In genomic region chr11:3357302-3357701, GRCh38 we compare ENCODE assay signal across 19 cellular contexts. TPM values are rescaled to one million over a fixed set of nuclear protein-coding genes. Genes with fewer than 3 reads are reported as not detected.
DNase-seq lines count a peak whose midpoint lies in the region; FAIRE-seq and TF ChIP-seq lines count a peak whose summit lies in the region.
"Had no signal": no experiment of that assay in that cellular context is flagged by ENCODE, and none has a peak within 500 bp of the region (broad histone marks: within the 10 kb centered on the region; RNA-seq: fewer than 3 reads in every experiment).

No MANE protein-coding gene starts in this region.

- H2BK120ac ChIP-seq in H1 (replicated peaks; ENCODE audit: low read depth, low read length) = no peak overlapping the region

- no peak overlapping the region for H3K27ac Mint-ChIP-seq in neural progenitor cell
- H3K27ac Mint-ChIP-seq: CD4-positive, CD25-positive, alpha-beta regulatory T cell; HFFc6 had no signal

- TF ChIP-seq CTCF in HEK293 (tag by site-specific recombination; IDR thresholded peaks at IDR 0.05) (no peak), H1 (IDR thresholded peaks at IDR 0.05; ENCODE audit: control extremely low read depth in 1 of 3, insufficient read depth in 1 of 3, low read depth in 1 of 3, low read length in 3 of 3) (no peak), neural progenitor cell (IDR thresholded peaks at IDR 0.05) (no peak)

- no peak overlapping the region for H3K56ac ChIP-seq in H1 (replicated peaks; ENCODE audit: insufficient read length, low read depth, low read length)

- no peak for FAIRE-seq in H1 (lab: Jason Lieb, UNC)
- FAIRE-seq: A204.1, D721Med, G401.6, GM12892, HTR-8/SVneo had no signal

- H3K18ac ChIP-seq in H1 (ENCODE audit: extremely low read depth, low read length) = no peak overlapping the region

- H3K9ac ChIP-seq in BLaER1 treated with 17β-estradiol and CSF1 and Interleukin-3, amounts not matched to agents 10 nM and 100 nM = no peak overlapping the region
- H3K9ac ChIP-seq in H1 (replicated peaks in 1 of 4; ENCODE audit: extremely low read depth in 1 of 4, low read depth in 3 of 4, low read length in 3 of 4) (no peak overlapping the region), neural progenitor cell (no peak overlapping the region)

- H3K14ac ChIP-seq in H1 (ENCODE audit: insufficient read length) = no peak overlapping the region

- CTCF ChIA-PET in HEK293 (lab: Yijun Ruan, JAX) (no interaction called here), H1 (lab: Charles Lee; ENCODE audit: partially characterized antibody) (no interaction called here)

- no peaks in the 10 kb centered on the region for H3K79me2 ChIP-seq in H1 (ENCODE audit: control insufficient read depth in 1 of 2, insufficient read depth in 2 of 2, low read length in 2 of 2)
- H3K79me2 ChIP-seq in neural progenitor cell (ENCODE audit: low read depth) = peaks cover 10% of the 10 kb centered on the region

- no peak overlapping the region for H2AFZ ChIP-seq in H1 (ENCODE audit: low read length)
- H2AFZ ChIP-seq in neural progenitor cell (replicated peaks) = no peak overlapping the region

- no peak overlapping the region for H2BK5ac ChIP-seq in H1 (ENCODE audit: low read depth, low read length)

- H3K9me3 ChIP-seq in BLaER1 treated with 17β-estradiol and CSF1 and Interleukin-3, amounts not matched to agents 10 nM and 100 nM (replicated peaks in 1 of 11) = peaks cover 100% of the 10 kb centered on the region in 11 experiments
- no peaks in the 10 kb centered on the region for H3K9me3 ChIP-seq in HEK293 (ENCODE audit: control insufficient read depth, insufficient read depth, low read depth, low read length)
- peaks cover 50 to 57% of the 10 kb centered on the region in 2 experiments for H3K9me3 ChIP-seq in H1 (ENCODE audit: insufficient read depth in 2 of 2, low read depth in 1 of 2, low read length in 1 of 2)
- H3K9me3 ChIP-seq in neural progenitor cell (ENCODE audit: low read depth) = peaks cover 40% of the 10 kb centered on the region

- peaks cover 11% of the 10 kb centered on the region for H3K27me3 Mint-ChIP-seq in neural progenitor cell (ENCODE audit: insufficient read depth, low read depth)
- H3K27me3 Mint-ChIP-seq: CD4-positive, CD25-positive, alpha-beta regulatory T cell had no signal

- H3K27me3 ChIP-seq in BLaER1 treated with 17β-estradiol and CSF1 and Interleukin-3, amounts not matched to agents 10 nM and 100 nM = peaks cover 0 to 15% (median 0%) of the 10 kb centered on the region in 11 experiments; a peak in 4 of 22 replicates
- H3K27me3 ChIP-seq in H1 (replicated peaks in 1 of 4; ENCODE audit: control insufficient read depth in 3 of 4, extremely low read depth in 1 of 4, insufficient read depth in 3 of 4, low read length in 3 of 4) (no peaks in the 10 kb centered on the region), neural progenitor cell (peaks cover 12% of the 10 kb centered on the region)

- peaks cover 62% of the 10 kb centered on the region for H3K9me3 Mint-ChIP-seq in neural progenitor cell
- H3K9me3 Mint-ChIP-seq: HFFc6 had no signal

- no peak overlapping the region for H3K27ac ChIP-seq in BLaER1 treated with 17β-estradiol and CSF1 and Interleukin-3, amounts not matched to agents 10 nM and 100 nM
- H3K27ac ChIP-seq in HEK293 (ENCODE audit: extremely low read depth, low read depth, low read length) (no peak overlapping the region), H1 (ENCODE audit: low read depth, low read length) (no peak overlapping the region), neural progenitor cell (no peak overlapping the region)

- H3K4me2 ChIP-seq in BLaER1 treated with 17β-estradiol and CSF1 and Interleukin-3, amounts not matched to agents 10 nM and 100 nM = no peak overlapping the region
- no peak overlapping the region for H3K4me2 ChIP-seq in H1 (ENCODE audit: insufficient read depth in 1 of 2, low read depth in 2 of 2, low read length in 2 of 2)
- no peak overlapping the region for H3K4me2 ChIP-seq in neural progenitor cell

- no peak for TF ChIP-seq EP300 in H1 (IDR thresholded peaks at IDR 0.05; ENCODE audit: borderline replicate concordance in 1 of 2, low read depth in 2 of 2, low read length in 2 of 2)

- H4K5ac ChIP-seq in H1 (ENCODE audit: insufficient read length, low read depth, low read length) = no peak overlapping the region

- H3K36me3 Mint-ChIP-seq in neural progenitor cell = peaks cover 62% of the 10 kb centered on the region

- peaks cover 79 to 100% (median 93%) of the 10 kb centered on the region in 11 experiments for H3K36me3 ChIP-seq in BLaER1 treated with 17β-estradiol and CSF1 and Interleukin-3, amounts not matched to agents 10 nM and 100 nM
- H3K36me3 ChIP-seq in HEK293 (ENCODE audit: control insufficient read depth in 2 of 2, insufficient read depth in 1 of 2, low read length in 2 of 2) (peaks cover 8 to 36% of the 10 kb centered on the region in 2 experiments), H1 (ENCODE audit: control insufficient read depth in 2 of 4, insufficient read depth in 4 of 4, low read length in 3 of 4) (peaks cover 29 to 56% (median 40%) of the 10 kb centered on the region in 4 experiments), neural progenitor cell (peaks cover 41% of the 10 kb centered on the region)

- H3K4me1 ChIP-seq in BLaER1 treated with 17β-estradiol and CSF1 and Interleukin-3, amounts not matched to agents 10 nM and 100 nM = peaks cover 0 to 12% (median 9%) of the 10 kb centered on the region in 10 experiments; a peak in 8 of 20 replicates
- H3K4me1 ChIP-seq in HEK293 (ENCODE audit: control insufficient read depth, insufficient read depth, low read length) (no peaks in the 10 kb centered on the region), H1 (replicated peaks in 1 of 4; ENCODE audit: control insufficient read depth in 3 of 4, insufficient read depth in 4 of 4, low read length in 3 of 4) (no peaks in the 10 kb centered on the region), neural progenitor cell (no peaks in the 10 kb centered on the region)
- H3K4me1 ChIP-seq: HAP-1 had no signal

- H3K4me1 Mint-ChIP-seq in neural progenitor cell = no peaks in the 10 kb centered on the region

- H3K79me1 ChIP-seq in H1 (ENCODE audit: low read depth, low read length) = no peaks in the 10 kb centered on the region

- H3K23me2 ChIP-seq in H1 (ENCODE audit: low read depth, low read length) = peaks cover 9% of the 10 kb centered on the region; the same call in 1 of the 2 replicates

- H3K23ac ChIP-seq in H1 (ENCODE audit: insufficient read length) = no peak overlapping the region

- H4K20me1 ChIP-seq in BLaER1 treated with 17β-estradiol and CSF1 and Interleukin-3, amounts not matched to agents 10 nM and 100 nM = no peaks in the 10 kb centered on the region
- no peaks in the 10 kb centered on the region for H4K20me1 ChIP-seq in H1 (replicated peaks in 1 of 2; ENCODE audit: control insufficient read depth in 1 of 2, insufficient read depth in 2 of 2, low read length in 2 of 2)
- H4K20me1 ChIP-seq in neural progenitor cell (ENCODE audit: low read depth) = no peaks in the 10 kb centered on the region

- peak overlapping the region in 7 of 10 experiments; percentile 12 to 60 (median 49); a peak in 10 of 20 replicates for H3K4me3 ChIP-seq in BLaER1 treated with 17β-estradiol and CSF1 and Interleukin-3, amounts not matched to agents 10 nM and 100 nM
- H3K4me3 ChIP-seq in HEK293 (ENCODE audit: low read depth, low read length) (no peak overlapping the region), H1 (ENCODE audit: extremely low read depth in 1 of 4, insufficient read depth in 2 of 4, low read depth in 3 of 4, low read length in 4 of 4) (no peak overlapping the region), neural progenitor cell (no peak overlapping the region)
- H3K4me3 ChIP-seq: HAP-1 had no signal

- TF ChIP-seq RAD21 in H1 (IDR thresholded peaks at IDR 0.05 in 1 of 2, conservative IDR thresholded peaks at IDR 0.05 in 1 of 2; ENCODE audit: low read depth in 2 of 2, low read length in 2 of 2) = no peak

- POLR2A ChIA-PET in HEK293 (lab: Yijun Ruan, JAX) = no interaction called here
- POLR2A ChIA-PET in H1 (lab: Charles Lee; ENCODE audit: partially characterized antibody) = interaction anchor here (1.1 to 5.9 kb wide), 5 partner anchors 11 to 23 kb away, joined by 3 to 117 read pairs (median 9); partner anchors contain the start of gene ZNF195

- peaks cover 11% of the 10 kb centered on the region for H3F3A ChIP-seq in neural progenitor cell (ENCODE audit: low read depth)

- no peak overlapping the region for H2BK15ac ChIP-seq in H1 (ENCODE audit: low read length)

- DNase-seq in H1 (ENCODE audit: low read depth in 1 of 2, low spot score in 2 of 2) = no peak
- no peak for DNase-seq in neural progenitor cell (ENCODE audit: low spot score)
- no peak for DNase-seq in D341Med (ENCODE audit: low spot score)
- DNase-seq in SIG-M5 treated with dmso at 0.1 percent for 504 hours (lab: John Stamatoyannopoulos, UW; ENCODE audit: unreplicated experiment) = no peak
- no peak for DNase-seq in activated T-cell treated with anti-CD3 and anti-CD28 coated beads for 4 hours
- DNase-seq: CD4-positive, CD25-positive, alpha-beta regulatory T cell; DMS153; DMS79 treated with DMSO at 0.1 percent for 48 hours; EL; GOT3; HFFc6 had no signal

- no peak overlapping the region for H2BK12ac ChIP-seq in H1 (ENCODE audit: low read depth, low read length)

- TF ChIP-seq POLR2A in H1 (IDR thresholded peaks at IDR 0.05; ENCODE audit: control extremely low read depth in 1 of 2, low read depth in 2 of 2, low read length in 2 of 2) = peak in 1 of 2 experiments; percentile 8; a peak in 1 of 3 replicates

- no peak overlapping the region for H4K91ac ChIP-seq in H1 (replicated peaks; ENCODE audit: insufficient read length, low read length)

- 90% methylated on average over 11 of the region's 11 CpGs; no CpG with 5 or more reads in 1 of the 2 experiments for WGBS in H1 (ENCODE audit: extremely low coverage in 1 of 2, insufficient coverage in 1 of 2, insufficient read length in 1 of 2, insufficient replicate concordance in 2 of 2, low coverage in 1 of 2, low lambda C conversion rate in 2 of 2, missing lambda C conversion rate in 1 of 2), 2 experiments

- no peak overlapping the region for H2AK5ac ChIP-seq in H1 (ENCODE audit: low read depth, low read length)

- no peak overlapping the region for H2BK20ac ChIP-seq in H1 (ENCODE audit: low read length)

- no peak overlapping the region for H3K4ac ChIP-seq in H1 (replicated peaks; ENCODE audit: insufficient read length, low read depth, low read length)

- no peak overlapping the region; the same call in 1 of the 2 replicates for H4K8ac ChIP-seq in H1 (ENCODE audit: extremely low read depth, insufficient read depth, low read length)

- peak overlapping the region; percentile 52 for H3K4me3 Mint-ChIP-seq in neural progenitor cell
- H3K4me3 Mint-ChIP-seq: HFFc6 had no signal

RNA-seq across cellular contexts. Expression of gene ZNF195, which starts 21.6 kb away (rescaled TPM):
- total RNA-seq in H1 (2021; fragmentation: NEBNext Ultra II Directional; extraction: Animal tissue kit (Norgen Biotek cat#: 25700)) = 80.5 and 88.6 TPM in 2 replicates
- polyA plus RNA-seq in H1 (2011; rRNA removed) = 23.4 and 23.9 TPM in 2 replicates
- 36.6 TPM for polyA plus RNA-seq in H1 (2011; cell fraction: cytosol; rRNA removed)
- 53.3 TPM for polyA plus RNA-seq in H1 (2011; cell fraction: nucleus; rRNA removed)
- 50.4 to 66.5 TPM (median 58.0 TPM) in 4 replicates for polyA plus RNA-seq in H1 (2012, experiment 1 of 2)
- 3.1 TPM for polyA plus RNA-seq in H1 (2012, experiment 2 of 2)
- 73.9 TPM for polyA plus RNA-seq in H1 (2013, experiment 1 of 2)
- 70.1 TPM for polyA plus RNA-seq in H1 (2013, experiment 2 of 2)
- polyA minus RNA-seq in H1 (2011; rRNA and poly(A)+ RNA removed) = 98.3 and 120 TPM in 2 replicates
- polyA minus RNA-seq in H1 (2011; cell fraction: cytosol; rRNA and poly(A)+ RNA removed) = 69.8 TPM
- polyA minus RNA-seq in H1 (2011; cell fraction: nucleus; rRNA and poly(A)+ RNA removed) = 194 TPM
- 57.9 and 72.2 TPM in 2 replicates for total RNA-seq in neural progenitor cell (ENCODE audit: low replicate concordance)

Comparison
In these comparisons a context has a peak if more than half of its experiments do, and no peak if none do; other contexts are left out.
1. H3K4me3 ChIP-seq: peak in BLaER1 treated with 17β-estradiol and CSF1 and Interleukin-3, amounts not matched to agents 10 nM and 100 nM (7 of 10); none in HEK293 (single experiment), H1 (0 of 4) and neural progenitor cell (single experiment).